ENCODE assay signal across 8 cellular contexts in the genomic region with DNA sequence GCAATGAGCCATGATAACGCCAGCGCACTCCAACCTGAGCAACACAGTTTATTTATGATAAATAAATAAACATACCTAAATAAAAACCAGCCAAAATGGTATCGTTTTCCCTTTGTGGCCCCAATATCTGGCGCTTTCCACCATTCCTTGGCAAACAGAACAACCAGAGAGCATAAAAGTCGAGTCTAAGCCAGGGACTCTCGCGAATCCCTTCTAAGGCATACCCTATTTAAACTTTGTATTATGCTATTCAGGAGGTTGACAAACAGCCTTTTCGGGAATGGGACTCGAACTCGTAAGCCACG. TPM values are rescaled to one million over a fixed set of nuclear protein-coding genes. Genes with fewer than 3 reads are reported as not detected.
DNase-seq lines count a peak whose midpoint lies in the region; ATAC-seq and TF ChIP-seq lines count a peak whose summit lies in the region.

No MANE protein-coding gene starts in this region.

- peaks cover 5% of the 10 kb centered on the region for H3K27me3 Mint-ChIP-seq in progenitor cell of endocrine pancreas

- intact Hi-C loops in esophagus muscularis mucosa (cut with DNase I), result no loop called here

- H3K4me3 ChIP-seq in GM08714 (ENCODE audit: low read length) (peak overlapping the region; percentile 97), esophagus muscularis mucosa (peak overlapping the region; percentile 73 to 88 (median 87))

- no peaks in the 10 kb centered on the region for H3K9me3 ChIP-seq in esophagus muscularis mucosa

- peaks cover 36 to 37% (median 37%) of the 10 kb centered on the region in 4 donors for H3K4me1 ChIP-seq in esophagus muscularis mucosa

- WGBS in esophagus muscularis mucosa, result 28% methylated on average over 11 of the region's 11 CpGs

- H3K27ac ChIP-seq in RWPE1 (peak overlapping the region; percentile 98), esophagus muscularis mucosa (replicated peaks in 1 of 4) (peak overlapping the region; percentile 99 to 100 (median 99))

- CTCF ChIA-PET in RWPE1 (lab: Yijun Ruan, JAX), result interaction anchor here (0.6 to 1.0 kb wide), 3 partner anchors 10 to 867 kb away, joined by 3 read pairs; partner anchors contain the start of gene PAIP2

- H3K27me3 ChIP-seq in esophagus muscularis mucosa, result no peaks in the 10 kb centered on the region

- no peak for DNase-seq in RWPE1 (ENCODE audit: low spot score)
- no peak for DNase-seq in esophagus muscularis mucosa (ENCODE audit: extremely low spot score)
- DNase-seq in progenitor cell of endocrine pancreas (ENCODE audit: low spot score, unreplicated experiment), result no peak
- DNase-seq in Ammon's horn (ENCODE audit: low spot score), result no peak
- DNase-seq in G401 (ENCODE audit: low spot score), result no peak

- H3K36me3 ChIP-seq in esophagus muscularis mucosa, result no peaks in the 10 kb centered on the region

- peaks cover 1% of the 10 kb centered on the region for H3K36me3 Mint-ChIP-seq in progenitor cell of endocrine pancreas (ENCODE audit: insufficient read depth)

- no peak for ATAC-seq in GM21381 (IDR thresholded peaks at IDR 0.05; ENCODE audit: unreplicated experiment)
- ATAC-seq in HG02870 (IDR thresholded peaks at IDR 0.05; ENCODE audit: unreplicated experiment), result no peak

- TF ChIP-seq EP300 in esophagus muscularis mucosa (IDR thresholded peaks at IDR 0.05), result no peak

- H3K4me3 Mint-ChIP-seq in progenitor cell of endocrine pancreas (ENCODE audit: low read depth), result peak overlapping the region; percentile 94

- H3K27ac Mint-ChIP-seq in progenitor cell of endocrine pancreas, result peak overlapping the region; percentile 100

- no peaks in the 10 kb centered on the region for H3K9me3 Mint-ChIP-seq in progenitor cell of endocrine pancreas (ENCODE audit: low read depth)

- TF ChIP-seq CTCF in RWPE1 (conservative IDR thresholded peaks at IDR 0.05; ENCODE audit: low read depth), result no peak
- TF ChIP-seq CTCF in esophagus muscularis mucosa (IDR thresholded peaks at IDR 0.05), result no peak
- no peak for TF ChIP-seq CTCF in progenitor cell of endocrine pancreas (IDR thresholded peaks at IDR 0.05; ENCODE audit: unreplicated experiment)

- in situ Hi-C loops in G401 (cut with HindIII; ENCODE audit: low sequenced_read_pairs), result no loop called here

- no peak for TF ChIP-seq POLR2A in esophagus muscularis mucosa (IDR thresholded peaks at IDR 0.05; ENCODE audit: low read depth)

- H3K4me1 Mint-ChIP-seq in progenitor cell of endocrine pancreas (ENCODE audit: low read depth), result peaks cover 26% of the 10 kb centered on the region

- POLR2A ChIA-PET in RWPE1 (lab: Yijun Ruan, JAX; ENCODE audit: low non-redundant PET), result interaction anchor here (0.6 to 1.2 kb wide), 5 partner anchors 12 to 55 kb away, joined by 3 to 7 read pairs (median 3); no protein-coding TSS in a partner anchor

RNA-seq across cellular contexts. Expression of gene MATR3, which starts 0.4 kb away (rescaled TPM):
- total RNA-seq in esophagus muscularis mucosa (100 to 1,000 TPM; 164 to 234 (median 220) TPM), progenitor cell of endocrine pancreas (324 and 336 TPM in 2 replicates)
- total RNA-seq in G401 (2014; rRNA removed; shearing (Covaris generic)), result 251 and 346 TPM in 2 replicates

RNA-seq across cellular contexts. Expression of gene PAIP2, which starts 48.5 kb away (rescaled TPM):
- total RNA-seq in esophagus muscularis mucosa (100 to 1,000 TPM in 1 of 4 donors, 10 to 100 TPM in 3; 73.6 to 111 (median 97.0) TPM), progenitor cell of endocrine pancreas (92.3 and 97.4 TPM in 2 replicates)
- 70.2 and 79.6 TPM in 2 replicates for total RNA-seq in G401 (2014; rRNA removed; shearing (Covaris generic))
